Comparison of ENCODE assay signal across 8 cellular contexts in genomic region chr5:10441083-10441991, GRCh38. TPM values are rescaled to one million over a fixed set of nuclear protein-coding genes. Genes with fewer than 3 reads are reported as not detected.
A peak's percentile ranks its signal among the peaks of the same experiment; 100 is the strongest.
DNase-seq lines count a peak whose midpoint lies in the region; ATAC-seq and TF ChIP-seq lines count a peak whose summit lies in the region.

ROPN1L (plus strand) TSS chr5:10441879; CDS start chr5:10442168, 289 bp downstream.

- H3K36me3 Mint-ChIP-seq in T-helper 17 cell (ENCODE audit: low read depth), result no peaks in the 10 kb centered on the region

- intact Hi-C loops in psoas muscle (cut with DNase I), result no loop called here

- TF ChIP-seq CTCF in GM13977 (IDR thresholded peaks at IDR 0.05; ENCODE audit: extremely low read depth, insufficient read depth, missing control alignments) (no peak), right atrium auricular region (IDR thresholded peaks at IDR 0.05) (no peak), psoas muscle (IDR thresholded peaks at IDR 0.05) (no peak)

- H3K36me3 ChIP-seq in right atrium auricular region, result no peaks in the 10 kb centered on the region
- H3K36me3 ChIP-seq in psoas muscle (ENCODE audit: insufficient read depth in 1 of 2, low read depth in 1 of 2), result peaks cover 0 to 23% of the 10 kb centered on the region in 2 donors
- no peaks in the 10 kb centered on the region for H3K36me3 ChIP-seq in urinary bladder (ENCODE audit: insufficient read depth)

- H3K4me3 ChIP-seq in right atrium auricular region, result peak within 1 kb of the TSS; percentile 50 to 66
- H3K4me3 ChIP-seq in psoas muscle, result peak within 1 kb of the TSS; percentile 79
- H3K4me3 ChIP-seq in urinary bladder (ENCODE audit: low read depth, low read length), result peak within 1 kb of the TSS; percentile 31

- DNase-seq in GM13977 (ENCODE audit: low spot score), result peak; percentile 97
- peak; percentile 67 for DNase-seq in NCI-H1417 treated with DMSO at 0.1 percent for 48 hours (lab: John Stamatoyannopoulos, UW)
- peak; percentile 74 to 77 (median 76) for DNase-seq in T-helper 17 cell
- DNase-seq in right atrium auricular region (ENCODE audit: low spot score), result peak; percentile 80
- DNase-seq in psoas muscle, result peak; percentile 86 to 93

- H3K4me3 Mint-ChIP-seq in T-helper 17 cell, result peak within 1 kb of the TSS; percentile 92

- H3K27me3 ChIP-seq in right atrium auricular region, result no peaks in the 10 kb centered on the region
- no peaks in the 10 kb centered on the region for H3K27me3 ChIP-seq in psoas muscle (ENCODE audit: insufficient read depth in 3 of 3, low read length in 2 of 3)

- peaks cover 0 to 18% of the 10 kb centered on the region in 2 donors for H3K4me1 ChIP-seq in right atrium auricular region
- peaks cover 22% of the 10 kb centered on the region for H3K4me1 ChIP-seq in psoas muscle
- no peaks in the 10 kb centered on the region for H3K4me1 ChIP-seq in urinary bladder (ENCODE audit: insufficient read depth)

- peaks cover 38% of the 10 kb centered on the region for H3K4me1 Mint-ChIP-seq in T-helper 17 cell

- in situ Hi-C loops in GM13977 (cut with MboI; ENCODE audit: low pct_unique_long_range_greater_than_20kb, low sequenced_read_pairs, unreplicated experiment), result no loop called here

- peak; percentile 98 for ATAC-seq in HG02840 (IDR thresholded peaks at IDR 0.05; ENCODE audit: low FRiP score, unreplicated experiment)
- peak; percentile 95 for ATAC-seq in T-helper 17 cell
- peak; percentile 95 to 97 (median 97) for ATAC-seq in psoas muscle

- H3K9me3 ChIP-seq in T-helper 17 cell (ENCODE audit: control insufficient read depth, low read length, poor library complexity, severe bottlenecking) (no peaks in the 10 kb centered on the region), right atrium auricular region (no peaks in the 10 kb centered on the region), psoas muscle (no peaks in the 10 kb centered on the region)

- 0 to 1% (median 1%) methylated on average over 54 to 63 of the region's 63 CpGs for WGBS in psoas muscle, 3 donors
- under 1% methylated on average over 63 of the region's 63 CpGs for WGBS in urinary bladder

- H3K27ac ChIP-seq in angular gyrus (ENCODE audit: low read depth, low read length) (peak within 1 kb of the TSS; percentile 68), right atrium auricular region (peak within 1 kb of the TSS; percentile 60 to 75), psoas muscle (peak within 1 kb of the TSS; percentile 69), urinary bladder (ENCODE audit: low read depth) (peak within 1 kb of the TSS; percentile 13)

- H3K27me3 Mint-ChIP-seq in T-helper 17 cell, result no peaks in the 10 kb centered on the region

- H3K27ac Mint-ChIP-seq in T-helper 17 cell, result peak within 1 kb of the TSS; percentile 56

RNA-seq across cellular contexts. Expression of gene ROPN1L, which starts in this region (rescaled TPM):
- total RNA-seq in T-helper 17 cell (1 to 10 TPM; 4.7 to 5.3 TPM), right atrium auricular region (1 to 10 TPM in 1 of 2 donors, not detected in 1; 2.2 TPM), psoas muscle (under 1 TPM in 1 of 4 donors, not detected in 3; 0.25 TPM), urinary bladder (0.26 TPM)
- polyA plus RNA-seq in psoas muscle (under 1 TPM in 2 of 3 donors, not detected in 1; 0.16 to 0.38 TPM), urinary bladder (0.72 TPM)

Comparison
In these comparisons a context has a peak if more than half of its experiments do, and no peak if none do; other contexts are left out.
1. Peak in every context shown above with its lines: DNase-seq, ATAC-seq, H3K4me3 ChIP-seq and H3K27ac ChIP-seq.
2. Peak in DNase-seq, ATAC-seq, H3K4me3 ChIP-seq and H3K27ac ChIP-seq in psoas muscle; RNA of the gene not detected or under 1 TPM.
3. H3K27ac ChIP-seq: peak in every context shown above with its lines; median percentile 69 in psoas muscle; 68 in angular gyrus; 68 in right atrium auricular region; 13 in urinary bladder.